Comparison of ENCODE assay signal across 2 cellular contexts in the genomic region with DNA sequence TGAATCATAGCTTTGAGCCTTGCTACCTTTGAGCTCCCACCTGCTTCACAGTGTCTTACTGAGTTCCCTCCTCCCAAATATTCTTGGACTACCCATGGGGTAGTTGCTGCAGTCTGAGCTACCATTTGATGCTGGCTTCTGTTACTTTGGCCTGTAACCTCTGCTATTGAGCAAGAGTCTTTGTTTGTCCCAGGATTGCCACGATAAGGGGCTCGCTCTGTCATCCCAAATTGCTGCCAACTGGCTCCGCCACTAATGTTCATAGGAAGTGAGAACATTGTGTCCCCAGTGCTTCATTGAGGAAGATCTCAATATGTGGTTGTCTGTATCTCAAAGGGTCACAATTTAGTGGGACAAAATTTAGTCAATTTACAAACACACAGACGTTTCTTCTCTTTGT.
TF ChIP-seq lines count a peak whose summit lies in the region.

No MANE protein-coding gene starts in this region.

TF ChIP-seq in liver, 16 proteins besides CTCF, POLR2A, EP300 and RAD21 (continued from another document):
- TF ChIP-seq FOXA2 (IDR thresholded peaks at IDR 0.05): peak; percentile 80
- TF ChIP-seq HNF4G (IDR thresholded peaks at IDR 0.05): peak; percentile 59
- TF ChIP-seq NR2F2 (IDR thresholded peaks at IDR 0.05): peak; percentile 90
- TF ChIP-seq SP1 (IDR thresholded peaks at IDR 0.05): peak; percentile 99
- peak in 1 of 2 donors; percentile 60 for TF ChIP-seq GABPA (IDR thresholded peaks at IDR 0.05 in 1 of 2, conservative IDR thresholded peaks at IDR 0.05 in 1 of 2)
- peak; percentile 92 for TF ChIP-seq YY1 (IDR thresholded peaks at IDR 0.05)
- peak; percentile 90 for TF ChIP-seq ZBTB33 (IDR thresholded peaks at IDR 0.05)
- TF ChIP-seq, protein P1, sequence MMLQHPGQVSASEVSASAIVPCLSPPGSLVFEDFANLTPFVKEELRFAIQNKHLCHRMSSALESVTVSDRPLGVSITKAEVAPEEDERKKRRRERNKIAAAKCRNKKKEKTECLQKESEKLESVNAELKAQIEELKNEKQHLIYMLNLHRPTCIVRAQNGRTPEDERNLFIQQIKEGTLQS (IDR thresholded peaks at IDR 0.05): peak; percentile 76
- peak; percentile 45 for TF ChIP-seq FOXA1 (IDR thresholded peaks at IDR 0.05)
- TF ChIP-seq REST (IDR thresholded peaks at IDR 0.05): peak; percentile 62
- TF ChIP-seq RXRA (IDR thresholded peaks at IDR 0.05): peak; percentile 94 to 97
- TF ChIP-seq TAF1 (conservative IDR thresholded peaks at IDR 0.05): peak; percentile 50

TF ChIP-seq in HepG2, 621 proteins besides CTCF, POLR2A, EP300 and RAD21 (continued from another document):
- no peak for TF ChIP-seq ZHX1 (CRISPR knock-in tag; IDR thresholded peaks at IDR 0.05; ENCODE audit: low read depth)
- TF ChIP-seq PTBP1 (IDR thresholded peaks at IDR 0.05; ENCODE audit: low read depth, low read length, poor library complexity, severe bottlenecking): no peak
TF ChIP-seq in HepG2: peak in this region for 0.
